In the genomic region with DNA sequence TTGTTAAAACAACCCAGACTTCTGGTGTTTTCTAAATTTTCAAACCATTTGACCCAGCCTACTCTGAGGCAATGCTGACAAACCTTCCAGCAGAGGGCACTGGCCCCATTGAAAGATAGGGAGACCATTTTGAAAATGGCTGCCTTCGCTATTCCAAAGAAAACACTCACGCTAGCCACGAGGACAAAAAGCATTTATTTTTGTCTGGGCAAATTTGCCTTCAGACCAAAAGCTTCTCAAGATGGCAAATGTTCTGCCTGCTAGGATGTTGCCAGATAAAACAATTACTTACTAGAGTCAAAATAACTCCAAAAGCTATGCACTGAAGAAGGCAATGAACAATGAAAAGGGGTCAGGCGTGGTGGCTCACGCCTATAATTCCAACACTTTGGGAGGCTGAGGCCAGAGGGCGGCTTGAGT, we compare ENCODE assay signal across 10 cellular contexts.
DNase-seq lines count a peak whose midpoint lies in the region; ATAC-seq and TF ChIP-seq lines count a peak whose summit lies in the region.
"Had no signal": no experiment of that assay in that cellular context is flagged by ENCODE, and none has a peak within 500 bp of the region (broad histone marks: within the 10 kb centered on the region; RNA-seq: fewer than 3 reads in every experiment).

No MANE protein-coding gene starts in this region.

- no peak overlapping the region for H3K27ac ChIP-seq in psoas muscle
- no peak overlapping the region for H3K27ac ChIP-seq in CD4-positive, alpha-beta T cell (ENCODE audit: low read depth, low read length)

- CTCF ChIA-PET in CD4-positive, alpha-beta T cell (lab: Charles Lee), result no interaction called here

- H3K27ac Mint-ChIP-seq in endothelial cell (ENCODE audit: unreplicated experiment), result no peak overlapping the region
- H3K27ac Mint-ChIP-seq in CD4-positive, alpha-beta T cell, result no peak overlapping the region
- H3K27ac Mint-ChIP-seq: activated naive CD8-positive, alpha-beta T cell treated with anti-CD3 and anti-CD28 coated beads, Interleukin-2, amount 10 ng/mL, durations not matched to agents 7 days and 5 days; stimulated activated effector memory CD8-positive, alpha-beta T cell treated with anti-CD3 and anti-CD28 coated beads, Interleukin-12 subunit alpha, Interleukin-12 subunit beta, amount 100 ng/mL, for 72 hours had no signal

- TF ChIP-seq CTCF in GM12872 (IDR thresholded peaks at IDR 0.05; ENCODE audit: insufficient read depth, low read depth, low read length), result 0 out of 3 replicates have a peak, but pooled peaks have one; percentile 27
- peak; percentile 62 for TF ChIP-seq CTCF in endothelial cell (IDR thresholded peaks at IDR 0.05; ENCODE audit: unreplicated experiment)
- peak; percentile 45 for TF ChIP-seq CTCF in psoas muscle (IDR thresholded peaks at IDR 0.05)
- TF ChIP-seq CTCF in CD4-positive, alpha-beta T cell (IDR thresholded peaks at IDR 0.05), result no peak

- peak; percentile 37 for DNase-seq in NCI-H146 (lab: John Stamatoyannopoulos, UW)
- DNase-seq in endothelial cell (ENCODE audit: low spot score), result peak; percentile 28
- no peak for DNase-seq in psoas muscle
- no peak for DNase-seq in mucosa of gallbladder (ENCODE audit: low spot score)
- DNase-seq in cortex of kidney (lab: John Stamatoyannopoulos, UW), result no peak
- no peak for DNase-seq in CD4-positive, alpha-beta T cell
- DNase-seq: activated naive CD8-positive, alpha-beta T cell treated with anti-CD3 and anti-CD28 coated beads, Interleukin-2, amount 10 ng/mL, durations not matched to agents 7 days and 5 days; GOT3 had no signal

- no peak overlapping the region for H3K4me3 Mint-ChIP-seq in endothelial cell (ENCODE audit: unreplicated experiment)
- H3K4me3 Mint-ChIP-seq in CD4-positive, alpha-beta T cell, result no peak overlapping the region
- H3K4me3 Mint-ChIP-seq: activated naive CD8-positive, alpha-beta T cell treated with anti-CD3 and anti-CD28 coated beads, Interleukin-2, amount 10 ng/mL, durations not matched to agents 7 days and 5 days; stimulated activated effector memory CD8-positive, alpha-beta T cell treated with anti-CD3 and anti-CD28 coated beads, Interleukin-12 subunit alpha, Interleukin-12 subunit beta, amount 100 ng/mL, for 72 hours had no signal

- no peaks in the 10 kb centered on the region for H3K36me3 Mint-ChIP-seq in endothelial cell (ENCODE audit: low read depth, unreplicated experiment)
- H3K36me3 Mint-ChIP-seq in CD4-positive, alpha-beta T cell (ENCODE audit: low read depth), result no peaks in the 10 kb centered on the region
- H3K36me3 Mint-ChIP-seq: activated naive CD8-positive, alpha-beta T cell treated with anti-CD3 and anti-CD28 coated beads, Interleukin-2, amount 10 ng/mL, durations not matched to agents 7 days and 5 days; stimulated activated effector memory CD8-positive, alpha-beta T cell treated with anti-CD3 and anti-CD28 coated beads, Interleukin-12 subunit alpha, Interleukin-12 subunit beta, amount 100 ng/mL, for 72 hours had no signal

- intact Hi-C loops in psoas muscle (cut with DNase I), result no loop called here
- intact Hi-C loops in CD4-positive, alpha-beta T cell (cut with DNase I, micrococcal nuclease), result no loop called here

- H3K4me1 Mint-ChIP-seq in endothelial cell (ENCODE audit: unreplicated experiment), result peaks cover 16% of the 10 kb centered on the region
- no peaks in the 10 kb centered on the region for H3K4me1 Mint-ChIP-seq in CD4-positive, alpha-beta T cell (ENCODE audit: low read depth)
- H3K4me1 Mint-ChIP-seq: activated naive CD8-positive, alpha-beta T cell treated with anti-CD3 and anti-CD28 coated beads, Interleukin-2, amount 10 ng/mL, durations not matched to agents 7 days and 5 days; stimulated activated effector memory CD8-positive, alpha-beta T cell treated with anti-CD3 and anti-CD28 coated beads, Interleukin-12 subunit alpha, Interleukin-12 subunit beta, amount 100 ng/mL, for 72 hours had no signal

- no peaks in the 10 kb centered on the region for H3K36me3 ChIP-seq in psoas muscle (ENCODE audit: insufficient read depth in 1 of 2, low read depth in 1 of 2)

- POLR2A ChIA-PET in CD4-positive, alpha-beta T cell (lab: Charles Lee), result no interaction called here

- H3K4me3 ChIP-seq in psoas muscle, result no peak overlapping the region

- H3K27me3 Mint-ChIP-seq in endothelial cell (ENCODE audit: unreplicated experiment), result no peaks in the 10 kb centered on the region
- H3K27me3 Mint-ChIP-seq in CD4-positive, alpha-beta T cell, result peaks cover 4% of the 10 kb centered on the region

- ATAC-seq in psoas muscle, result no peak
- no peak for ATAC-seq in CD4-positive, alpha-beta T cell (ENCODE audit: poor library complexity)
- ATAC-seq: stimulated activated effector memory CD8-positive, alpha-beta T cell treated with anti-CD3 and anti-CD28 coated beads, Interleukin-12 subunit alpha, Interleukin-12 subunit beta, amount 100 ng/mL, for 72 hours had no signal

- H3K9me3 Mint-ChIP-seq in endothelial cell (ENCODE audit: unreplicated experiment), result no peaks in the 10 kb centered on the region
- H3K9me3 Mint-ChIP-seq in CD4-positive, alpha-beta T cell, result no peaks in the 10 kb centered on the region
- H3K9me3 Mint-ChIP-seq: activated naive CD8-positive, alpha-beta T cell treated with anti-CD3 and anti-CD28 coated beads, Interleukin-2, amount 10 ng/mL, durations not matched to agents 7 days and 5 days; stimulated activated effector memory CD8-positive, alpha-beta T cell treated with anti-CD3 and anti-CD28 coated beads, Interleukin-12 subunit alpha, Interleukin-12 subunit beta, amount 100 ng/mL, for 72 hours had no signal

- no peaks in the 10 kb centered on the region for H3K9me3 ChIP-seq in psoas muscle
- H3K9me3 ChIP-seq in CD4-positive, alpha-beta T cell (ENCODE audit: control insufficient read depth, low read length), result no peaks in the 10 kb centered on the region

- WGBS in psoas muscle, 3 donors, result 80 to 82% (median 81%) methylated on average over 6 of the region's 6 CpGs

- H3K4me1 ChIP-seq in psoas muscle, result no peaks in the 10 kb centered on the region

- H3K27me3 ChIP-seq in psoas muscle (ENCODE audit: insufficient read depth in 3 of 3, low read length in 2 of 3), result no peaks in the 10 kb centered on the region
- H3K27me3 ChIP-seq in CD4-positive, alpha-beta T cell (ENCODE audit: control insufficient read depth, insufficient read depth, low read length), result no peaks in the 10 kb centered on the region

Comparison
In these comparisons a context has a peak if more than half of its experiments do, and no peak if none do; other contexts are left out.
1. DNase-seq: peak in NCI-H146 (single experiment) and endothelial cell (single experiment); none in psoas muscle (0 of 2), mucosa of gallbladder (single experiment), cortex of kidney (single experiment) and CD4-positive, alpha-beta T cell (0 of 10).